ENCODE assay signal across 8 cellular contexts in genomic region chr22:40177738-40178416, GRCh38. TPM values are rescaled to one million over a fixed set of nuclear protein-coding genes. Genes with fewer than 3 reads are reported as not detected.
DNase-seq lines count a peak whose midpoint lies in the region; ATAC-seq and TF ChIP-seq lines count a peak whose summit lies in the region.

A gene with protein sequence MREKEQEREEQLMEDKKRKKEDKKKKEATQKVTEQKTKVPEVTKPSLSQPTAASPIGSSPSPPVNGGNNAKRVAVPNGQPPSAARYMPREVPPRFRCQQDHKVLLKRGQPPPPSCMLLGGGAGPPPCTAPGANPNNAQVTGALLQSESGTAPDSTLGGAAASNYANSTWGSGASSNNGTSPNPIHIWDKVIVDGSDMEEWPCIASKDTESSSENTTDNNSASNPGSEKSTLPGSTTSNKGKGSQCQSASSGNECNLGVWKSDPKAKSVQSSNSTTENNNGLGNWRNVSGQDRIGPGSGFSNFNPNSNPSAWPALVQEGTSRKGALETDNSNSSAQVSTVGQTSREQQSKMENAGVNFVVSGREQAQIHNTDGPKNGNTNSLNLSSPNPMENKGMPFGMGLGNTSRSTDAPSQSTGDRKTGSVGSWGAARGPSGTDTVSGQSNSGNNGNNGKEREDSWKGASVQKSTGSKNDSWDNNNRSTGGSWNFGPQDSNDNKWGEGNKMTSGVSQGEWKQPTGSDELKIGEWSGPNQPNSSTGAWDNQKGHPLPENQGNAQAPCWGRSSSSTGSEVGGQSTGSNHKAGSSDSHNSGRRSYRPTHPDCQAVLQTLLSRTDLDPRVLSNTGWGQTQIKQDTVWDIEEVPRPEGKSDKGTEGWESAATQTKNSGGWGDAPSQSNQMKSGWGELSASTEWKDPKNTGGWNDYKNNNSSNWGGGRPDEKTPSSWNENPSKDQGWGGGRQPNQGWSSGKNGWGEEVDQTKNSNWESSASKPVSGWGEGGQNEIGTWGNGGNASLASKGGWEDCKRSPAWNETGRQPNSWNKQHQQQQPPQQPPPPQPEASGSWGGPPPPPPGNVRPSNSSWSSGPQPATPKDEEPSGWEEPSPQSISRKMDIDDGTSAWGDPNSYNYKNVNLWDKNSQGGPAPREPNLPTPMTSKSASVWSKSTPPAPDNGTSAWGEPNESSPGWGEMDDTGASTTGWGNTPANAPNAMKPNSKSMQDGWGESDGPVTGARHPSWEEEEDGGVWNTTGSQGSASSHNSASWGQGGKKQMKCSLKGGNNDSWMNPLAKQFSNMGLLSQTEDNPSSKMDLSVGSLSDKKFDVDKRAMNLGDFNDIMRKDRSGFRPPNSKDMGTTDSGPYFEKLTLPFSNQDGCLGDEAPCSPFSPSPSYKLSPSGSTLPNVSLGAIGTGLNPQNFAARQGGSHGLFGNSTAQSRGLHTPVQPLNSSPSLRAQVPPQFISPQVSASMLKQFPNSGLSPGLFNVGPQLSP (N-terminal part only) (plus strand): TSS chr22:40177925. CDS start chr22:40178136, 211 bp downstream.

- H3K36me3 ChIP-seq in ascending aorta (no peaks in the 10 kb centered on the region), psoas muscle (ENCODE audit: insufficient read depth in 1 of 2, low read depth in 1 of 2) (no peaks in the 10 kb centered on the region)

- H3K27ac ChIP-seq in ascending aorta (peak within 1 kb of the TSS; percentile 75 to 82), right cardiac atrium (ENCODE audit: low read length) (peak within 1 kb of the TSS; percentile 92), psoas muscle (peak within 1 kb of the TSS; percentile 84)

- intact Hi-C loops in ascending aorta (cut with DNase I) = loop anchor here (1.0 to 5.0 kb wide), 7 partner anchors 19 to 646 kb away; partner anchors contain the start of genes ADSL and RPS19BP1
- intact Hi-C loops in right cardiac atrium (cut with DNase I) = loop anchor here in 2 of 4 donors (10.0 kb wide), 3 partner anchors 97 to 643 kb away; partner anchors contain the start of genes ADSL (in 1 of the 2) and RPS19BP1 (in 1 of the 2)
- intact Hi-C loops in psoas muscle (cut with DNase I) = loop anchor here in 1 of 2 donors (5.0 kb wide), 2 partner anchors 131 to 169 kb away; partner anchors contain the start of gene ADSL

- TF ChIP-seq CTCF in ascending aorta (IDR thresholded peaks at IDR 0.05) (no peak), psoas muscle (IDR thresholded peaks at IDR 0.05) (no peak)

- H3K4me1 ChIP-seq in ascending aorta (peaks cover 7 to 36% of the 10 kb centered on the region in 2 donors), right cardiac atrium (ENCODE audit: control insufficient read depth, insufficient read depth, low read length) (peaks cover 7% of the 10 kb centered on the region), psoas muscle (peaks cover 64% of the 10 kb centered on the region)

- peak; percentile 82 for TF ChIP-seq POLR2A in GM15510 (IDR thresholded peaks at IDR 0.05; ENCODE audit: borderline replicate concordance, extremely low read depth, insufficient read length)

- H3K9me3 ChIP-seq in ascending aorta (no peaks in the 10 kb centered on the region), right cardiac atrium (ENCODE audit: control insufficient read depth, low read length) (no peaks in the 10 kb centered on the region), psoas muscle (no peaks in the 10 kb centered on the region)

- no peaks in the 10 kb centered on the region for H3K27me3 ChIP-seq in ascending aorta
- H3K27me3 ChIP-seq in right cardiac atrium (ENCODE audit: control insufficient read depth, insufficient read depth) = no peaks in the 10 kb centered on the region
- no peaks in the 10 kb centered on the region for H3K27me3 ChIP-seq in psoas muscle (ENCODE audit: insufficient read depth in 3 of 3, low read length in 2 of 3)

- DNase-seq in NCI-H146 treated with DMSO at 0.1 percent for 48 hours (lab: John Stamatoyannopoulos, UW; ENCODE audit: unreplicated experiment) (peak; percentile 92), T-helper 1 cell (peak; percentile 35 to 96 (median 67)), ascending aorta (ENCODE audit: low spot score in 2 of 2) (peak; percentile 42 to 89), right cardiac atrium (peak in 2 of 3 donors; percentile 59 to 71), psoas muscle (peak; percentile 48 to 60), GOT3 (lab: John Stamatoyannopoulos, UW) (no peak)

- H3K4me3 ChIP-seq in ascending aorta = peak within 1 kb of the TSS; percentile 65 to 67
- H3K4me3 ChIP-seq in right cardiac atrium (ENCODE audit: low read length) = peak within 1 kb of the TSS; percentile 100
- H3K4me3 ChIP-seq in psoas muscle = peak within 1 kb of the TSS; percentile 80

- ATAC-seq in HG02870 (IDR thresholded peaks at IDR 0.05; ENCODE audit: unreplicated experiment) = peak; percentile 86
- peak; percentile 97 to 98 for ATAC-seq in right cardiac atrium
- peak; percentile 95 to 97 (median 97) for ATAC-seq in psoas muscle

- WGBS in right cardiac atrium = under 1% methylated on average over 10 of the region's 10 CpGs
- WGBS in psoas muscle, 3 donors = 0 to 1% (median 0%) methylated on average over 10 of the region's 10 CpGs

RNA-seq across cellular contexts. Expression of the gene that starts here (rescaled TPM):
- total RNA-seq in ascending aorta (22.4 TPM), right cardiac atrium (10 to 100 TPM; 38.1 to 50.6 (median 39.8) TPM), psoas muscle (10 to 100 TPM; 27.9 to 49.4 (median 32.6) TPM)
- polyA plus RNA-seq in right cardiac atrium (14.4 TPM), psoas muscle (10 to 100 TPM in 1 of 3 donors, 1 to 10 TPM in 2; 2.2 to 17.4 (median 2.5) TPM)
